22 cellular contexts compared by ENCODE assay signal in genomic region chr3:48891606-48892005, GRCh38.
"Had no signal": no experiment of that assay in that cellular context is flagged by ENCODE, and none has a peak within 500 bp of the region (broad histone marks: within the 10 kb centered on the region; RNA-seq: fewer than 3 reads in every experiment).

No MANE protein-coding gene starts in this region.

- ATAC-seq: naive thymus-derived CD4-positive, alpha-beta T cell; sciatic nerve; stimulated activated memory B cell treated with anti-CD40 and anti-IgM and Interleukin-4, amounts not matched to agents 10 μg/mL and 1 μg/mL and 100 μg/mL, for 72 hours; stimulated activated naive CD8-positive, alpha-beta T cell treated with anti-CD3 and anti-CD28 coated beads, Interleukin-15, Interleukin-2, amounts not matched to agents 100 U/mL and 50 U/mL, for 24 hours had no signal

- H3K4me3 ChIP-seq: dorsolateral prefrontal cortex, esophagus squamous epithelium, lung, prostate gland, right atrium auricular region, testis, tibial artery had no signal

- H3K27ac ChIP-seq: dorsolateral prefrontal cortex, esophagus squamous epithelium, prostate gland, right atrium auricular region, testis, tibial artery had no signal

- H3K36me3 ChIP-seq: prostate gland had no signal

- H3K4me1 ChIP-seq: prostate gland, right atrium auricular region, testis, tibial artery had no signal

- H3K27me3 ChIP-seq: dorsolateral prefrontal cortex, esophagus squamous epithelium, right atrium auricular region, testis, tibial artery had no signal

- H3K9me3 ChIP-seq: esophagus squamous epithelium, prostate gland, right atrium auricular region, testis, tibial artery had no signal

- DNase-seq: cortex of kidney; dorsolateral prefrontal cortex; effector CD8-positive, alpha-beta T cell; erythroblast; esophagus squamous epithelium; foreskin melanocyte; glutamatergic neuron; hypothalamus; immature natural killer cell; naive thymus-derived CD4-positive, alpha-beta T cell; nucleus accumbens; stimulated activated CD4-positive, alpha-beta T cell treated with anti-CD3 and anti-CD28 coated beads, Interleukin-2, amount 100 ng/mL, for 24 hours; stimulated activated CD4-positive, alpha-beta T cell treated with anti-CD3 and anti-CD28 coated beads, Interleukin-4, amount 100 ng/mL, for 24 hours; stimulated activated naive CD8-positive, alpha-beta T cell treated with anti-CD3 and anti-CD28 coated beads, Interleukin-15, Interleukin-2, amounts not matched to agents 100 U/mL and 50 U/mL, for 24 hours; substantia nigra; testis; tibial artery had no signal
